32 cellular contexts compared by ENCODE assay signal in the genomic region with DNA sequence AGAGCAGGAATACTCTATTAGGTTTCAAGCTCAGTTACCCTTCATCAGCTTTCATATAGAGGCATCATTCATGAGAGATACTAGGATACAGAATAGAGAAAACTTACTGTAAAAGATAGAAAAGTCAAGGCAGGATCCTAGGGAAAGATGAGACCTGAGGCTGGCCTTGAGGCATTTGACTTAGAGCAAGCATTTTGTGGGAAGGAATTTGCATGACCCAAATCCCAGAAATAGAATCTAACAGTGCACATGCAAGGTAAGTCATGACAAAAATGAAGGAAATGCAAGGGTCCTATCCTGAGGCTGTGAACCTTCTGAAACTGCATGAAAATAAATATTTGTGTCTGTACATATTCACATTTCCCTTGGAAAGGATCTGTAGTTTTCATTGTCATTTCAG.
"Had no signal": no experiment of that assay in that cellular context is flagged by ENCODE, and none has a peak within 500 bp of the region (broad histone marks: within the 10 kb centered on the region; RNA-seq: fewer than 3 reads in every experiment).

No MANE protein-coding gene starts in this region.

- H3K27ac ChIP-seq: neural progenitor cell, ovary, parathyroid adenoma, psoas muscle, right lobe of liver, skin epidermis, spleen, suprapubic skin, testis, tibial artery, transverse colon, upper lobe of left lung, vagina had no signal

- H3K36me3 Mint-ChIP-seq: natural killer cell had no signal

- H2AFZ ChIP-seq: neural progenitor cell, parathyroid adenoma had no signal

- H3K79me2 ChIP-seq: parathyroid adenoma had no signal

- H3K4me3 Mint-ChIP-seq: naive thymus-derived CD4-positive, alpha-beta T cell; natural killer cell; neural progenitor cell; stimulated activated memory B cell treated with anti-CD40 and anti-IgM and Interleukin-4, amounts not matched to agents 10 μg/mL and 1 μg/mL and 100 μg/mL, for 72 hours; stimulated activated naive CD8-positive, alpha-beta T cell treated with anti-CD3 and anti-CD28 coated beads, Interleukin-15, amount 100 ng/mL, for 72 hours had no signal

- DNase-seq: naive thymus-derived CD4-positive, alpha-beta T cell; natural killer cell; occipital lobe; ovary; posterior cingulate gyrus; psoas muscle; right cardiac atrium; right lobe of liver; sigmoid colon; spleen; stimulated activated CD4-positive, alpha-beta T cell treated with anti-CD3 and anti-CD28 coated beads, Interleukin-12 subunit alpha, Interleukin-12 subunit beta, amount 100 ng/mL, for 4 hours; stimulated activated CD4-positive, alpha-beta T cell treated with anti-CD3 and anti-CD28 coated beads, Interleukin-1b, Interleukin-23, amount 100 ng/mL, for 48 hours; stimulated activated CD4-positive, alpha-beta T cell treated with anti-CD3 and anti-CD28 coated beads, Interleukin-4, amount 100 ng/mL, for 1 hour; stimulated activated CD4-positive, alpha-beta T cell treated with anti-CD3 and anti-CD28 coated beads, Interleukin-4, amount 100 ng/mL, for 4 hours; stimulated activated CD8-positive, alpha-beta memory T cell treated with anti-CD3 and anti-CD28 coated beads, Interleukin-4, amount 100 ng/mL, for 48 hours; stimulated activated naive CD4-positive, alpha-beta T cell; stimulated activated naive CD8-positive, alpha-beta T cell treated with anti-CD3 and anti-CD28 coated beads, Interleukin-15, amount 100 ng/mL, for 72 hours; stimulated activated naive CD8-positive, alpha-beta T cell treated with anti-CD3 and anti-CD28 coated beads, Interleukin-15, Interleukin-2, amounts not matched to agents 100 U/mL and 50 U/mL, for 24 hours; substantia nigra; testis; tibial artery; transverse colon; upper lobe of left lung had no signal

- H3K4me3 ChIP-seq: neural progenitor cell, ovary, psoas muscle, right lobe of liver, sigmoid colon, skin epidermis, smooth muscle cell, spleen, suprapubic skin, testis, tibial artery, transverse colon, upper lobe of left lung, vagina had no signal

- H3K9ac ChIP-seq: neural progenitor cell, parathyroid adenoma had no signal

- H3K27me3 ChIP-seq: neural progenitor cell, ovary, right lobe of liver, sigmoid colon, spleen, suprapubic skin, testis, tibial artery, transverse colon, upper lobe of left lung, vagina had no signal

- H3K27ac Mint-ChIP-seq: naive thymus-derived CD4-positive, alpha-beta T cell; natural killer cell; neural progenitor cell; progenitor cell of endocrine pancreas; stimulated activated memory B cell treated with anti-CD40 and anti-IgM and Interleukin-4, amounts not matched to agents 10 μg/mL and 1 μg/mL and 100 μg/mL, for 72 hours; stimulated activated naive CD8-positive, alpha-beta T cell treated with anti-CD3 and anti-CD28 coated beads, Interleukin-15, amount 100 ng/mL, for 72 hours had no signal

- H3K9me3 Mint-ChIP-seq: naive thymus-derived CD4-positive, alpha-beta T cell; natural killer cell; neural progenitor cell; stimulated activated memory B cell treated with anti-CD40 and anti-IgM and Interleukin-4, amounts not matched to agents 10 μg/mL and 1 μg/mL and 100 μg/mL, for 72 hours; stimulated activated naive CD8-positive, alpha-beta T cell treated with anti-CD3 and anti-CD28 coated beads, Interleukin-15, amount 100 ng/mL, for 72 hours had no signal

- H3K9me3 ChIP-seq: ovary, psoas muscle, right lobe of liver, sigmoid colon, spleen, suprapubic skin, testis, tibial artery, transverse colon, upper lobe of left lung, vagina had no signal

- H3K4me2 ChIP-seq: neural progenitor cell, smooth muscle cell had no signal

- H3K36me3 ChIP-seq: ovary, spleen, vagina had no signal

- H3K27me3 Mint-ChIP-seq: naive thymus-derived CD4-positive, alpha-beta T cell; progenitor cell of endocrine pancreas; stimulated activated memory B cell treated with anti-CD40 and anti-IgM and Interleukin-4, amounts not matched to agents 10 μg/mL and 1 μg/mL and 100 μg/mL, for 72 hours; stimulated activated naive CD8-positive, alpha-beta T cell treated with anti-CD3 and anti-CD28 coated beads, Interleukin-15, amount 100 ng/mL, for 72 hours had no signal

- ATAC-seq: naive thymus-derived CD4-positive, alpha-beta T cell; natural killer cell; psoas muscle; right cardiac atrium; right lobe of liver; stimulated activated memory B cell treated with anti-CD40 and anti-IgM and Interleukin-4, amounts not matched to agents 10 μg/mL and 1 μg/mL and 100 μg/mL, for 72 hours; stimulated activated naive CD8-positive, alpha-beta T cell treated with anti-CD3 and anti-CD28 coated beads, Interleukin-15, amount 100 ng/mL, for 72 hours; stimulated activated naive CD8-positive, alpha-beta T cell treated with anti-CD3 and anti-CD28 coated beads, Interleukin-15, Interleukin-2, amounts not matched to agents 100 U/mL and 50 U/mL, for 24 hours had no signal

- H3K4me1 ChIP-seq: neural progenitor cell, parathyroid adenoma, psoas muscle, right lobe of liver, spleen, suprapubic skin, testis, tibial artery, transverse colon, upper lobe of left lung, vagina had no signal

- FAIRE-seq: urothelium cell line had no signal

- H3K4me1 Mint-ChIP-seq: natural killer cell; neural progenitor cell; stimulated activated memory B cell treated with anti-CD40 and anti-IgM and Interleukin-4, amounts not matched to agents 10 μg/mL and 1 μg/mL and 100 μg/mL, for 72 hours; stimulated activated naive CD8-positive, alpha-beta T cell treated with anti-CD3 and anti-CD28 coated beads, Interleukin-15, amount 100 ng/mL, for 72 hours had no signal
